In the genomic region with DNA sequence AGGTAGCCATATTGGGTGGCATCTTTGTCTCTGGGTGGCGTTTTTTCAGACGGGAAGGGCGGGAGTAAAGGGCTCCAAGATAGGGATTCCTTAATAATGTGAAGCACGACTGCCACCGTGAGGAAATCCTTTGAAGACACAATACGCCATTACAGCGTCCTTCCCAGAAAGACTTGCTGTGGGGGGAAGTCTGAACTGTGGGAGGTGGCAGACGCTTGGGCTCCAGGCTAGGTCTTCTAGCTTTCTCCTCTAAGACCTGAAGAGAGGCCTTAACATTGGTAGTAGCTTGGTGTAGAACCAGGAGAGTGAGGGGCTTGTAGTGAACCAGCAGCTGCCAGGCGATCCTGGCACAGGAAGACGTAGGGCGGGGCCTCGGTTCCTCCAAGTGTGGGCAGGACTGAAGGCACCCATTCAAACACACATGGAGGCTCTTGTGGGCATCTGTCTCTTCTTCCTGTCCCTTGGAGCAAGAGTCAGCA, we compare ENCODE assay signal across 9 cellular contexts.
DNase-seq lines count a peak whose midpoint lies in the region; ATAC-seq and TF ChIP-seq lines count a peak whose summit lies in the region.
"Had no signal": no experiment of that assay in that cellular context is flagged by ENCODE, and none has a peak within 500 bp of the region (broad histone marks: within the 10 kb centered on the region; RNA-seq: fewer than 3 reads in every experiment).

No MANE protein-coding gene starts in this region.

- H3K23ac ChIP-seq in neuronal stem cell (ENCODE audit: low read depth, low read length, poor library complexity) = no peak overlapping the region

- no peak overlapping the region for H2BK12ac ChIP-seq in neuronal stem cell (ENCODE audit: low read length)

- H3K27ac Mint-ChIP-seq in endothelial cell (ENCODE audit: unreplicated experiment) = no peak overlapping the region

- no peak overlapping the region for H4K8ac ChIP-seq in neuronal stem cell (ENCODE audit: low read depth, low read length)

- peak overlapping the region; percentile 69 to 82 for H3K27ac ChIP-seq in ascending aorta
- H3K27ac ChIP-seq in neuronal stem cell (replicated peaks; ENCODE audit: low read length) = no peak overlapping the region

- H2BK120ac ChIP-seq in neuronal stem cell (ENCODE audit: low read depth, low read length) = no peak overlapping the region

- H3K9me3 Mint-ChIP-seq in endothelial cell (ENCODE audit: unreplicated experiment) = no peaks in the 10 kb centered on the region

- H3K4me1 Mint-ChIP-seq in endothelial cell (ENCODE audit: unreplicated experiment) = no peaks in the 10 kb centered on the region

- ATAC-seq in HG02840 (IDR thresholded peaks at IDR 0.05; ENCODE audit: low FRiP score, unreplicated experiment) = peak; percentile 65

- peaks cover 22% of the 10 kb centered on the region for H3K36me3 Mint-ChIP-seq in endothelial cell (ENCODE audit: low read depth, unreplicated experiment)

- H3K79me1 ChIP-seq in neuronal stem cell (ENCODE audit: low read depth, low read length) = no peaks in the 10 kb centered on the region

- H3K4me3 ChIP-seq in GM08714 (ENCODE audit: low read length) (peak overlapping the region; percentile 58; the same call in 1 of the 2 replicates), ascending aorta (peak overlapping the region; percentile 48 to 65), neuronal stem cell (ENCODE audit: low read length in 2 of 2) (peak overlapping the region in 1 of 2 donors; percentile 49), H7 (ENCODE audit: insufficient read depth, low read depth, low read length) (no peak overlapping the region)

- DNase-seq in ascending aorta (ENCODE audit: low spot score in 2 of 2) (peak; percentile 52 to 91), neuronal stem cell (ENCODE audit: low spot score) (no peak), endothelial cell (ENCODE audit: low spot score) (no peak), NCI-H1436 (lab: John Stamatoyannopoulos, UW) (no peak), H7 (no peak)
- no peak for DNase-seq in NK-92 treated with Interleukin-12 subunit alpha and Interleukin-12 subunit beta, amount 100 ng/mL, for 24 hours (lab: John Stamatoyannopoulos, UW)
- DNase-seq: NCI-H1436 treated with DMSO at 0.1 percent for 48 hours had no signal

- WGBS in neuronal stem cell (ENCODE audit: extremely low coverage in 2 of 2, insufficient read length in 2 of 2, insufficient replicate concordance in 1 of 2), 2 donors = no CpG with 5 or more reads among the region's 12 CpGs

- no peaks in the 10 kb centered on the region for H3K36me3 ChIP-seq in ascending aorta
- H3K36me3 ChIP-seq in neuronal stem cell (replicated peaks in 1 of 2; ENCODE audit: control insufficient read depth in 2 of 2, insufficient read depth in 2 of 2, low read length in 2 of 2) = peaks cover 16 to 64% of the 10 kb centered on the region in 2 donors
- H3K36me3 ChIP-seq in H7 (replicated peaks; ENCODE audit: control insufficient read depth, insufficient read depth, low read length) = peaks cover 27% of the 10 kb centered on the region

- no peaks in the 10 kb centered on the region for H3K4me1 ChIP-seq in ascending aorta
- no peaks in the 10 kb centered on the region for H3K4me1 ChIP-seq in neuronal stem cell (ENCODE audit: control insufficient read depth in 2 of 2, insufficient read depth in 1 of 2, low read depth in 1 of 2, low read length in 2 of 2)

- peak overlapping the region; percentile 89 for H2AFZ ChIP-seq in neuronal stem cell (ENCODE audit: low read length)

- no peak overlapping the region for H2BK5ac ChIP-seq in neuronal stem cell (ENCODE audit: low read length)

- H2AK5ac ChIP-seq in neuronal stem cell (ENCODE audit: low read depth, low read length) = no peak overlapping the region

- H3K9me3 ChIP-seq in ascending aorta = no peaks in the 10 kb centered on the region
- H3K9me3 ChIP-seq in neuronal stem cell (replicated peaks in 1 of 2; ENCODE audit: control insufficient read depth in 2 of 2, insufficient read depth in 1 of 2, low read depth in 1 of 2, low read length in 2 of 2) = peaks cover 2 to 9% of the 10 kb centered on the region in 2 donors

- H3K4ac ChIP-seq in neuronal stem cell (ENCODE audit: low read length) = no peak overlapping the region

- H3K27me3 Mint-ChIP-seq in endothelial cell (ENCODE audit: unreplicated experiment) = peaks cover 2% of the 10 kb centered on the region

- peak; percentile 31 to 46 (median 38) for TF ChIP-seq CTCF in ascending aorta (IDR thresholded peaks at IDR 0.05)
- no peak for TF ChIP-seq CTCF in endothelial cell (IDR thresholded peaks at IDR 0.05; ENCODE audit: unreplicated experiment)

- H2BK15ac ChIP-seq in neuronal stem cell (ENCODE audit: low read length) = no peak overlapping the region

- no peak overlapping the region for H3K9ac ChIP-seq in neuronal stem cell (ENCODE audit: low read depth, low read length, poor library complexity)

- no peak overlapping the region for H3K4me2 ChIP-seq in neuronal stem cell (ENCODE audit: insufficient read depth, low read length, poor library complexity, severe bottlenecking)

- no peak overlapping the region for H3K18ac ChIP-seq in neuronal stem cell (ENCODE audit: low read length)

- H4K91ac ChIP-seq in neuronal stem cell (ENCODE audit: low read depth, low read length, poor library complexity) = no peak overlapping the region

- no peak overlapping the region for H3K14ac ChIP-seq in neuronal stem cell (ENCODE audit: low read length)

- H3K4me3 Mint-ChIP-seq in endothelial cell (ENCODE audit: unreplicated experiment) = no peak overlapping the region

- intact Hi-C loops in ascending aorta (cut with DNase I) = loop anchor here (2.0 kb wide), 3 partner anchors 22 to 52 kb away; no protein-coding TSS in a partner anchor

- H3K27me3 ChIP-seq in ascending aorta = no peaks in the 10 kb centered on the region
- no peaks in the 10 kb centered on the region for H3K27me3 ChIP-seq in neuronal stem cell (ENCODE audit: control insufficient read depth in 3 of 3, insufficient read depth in 3 of 3, low read depth in 1 of 3, low read length in 3 of 3)
- H3K27me3 ChIP-seq in H7 (ENCODE audit: control insufficient read depth, insufficient read depth, low read length) = no peaks in the 10 kb centered on the region

Comparison
In these comparisons a context has a peak if more than half of its experiments do, and no peak if none do; other contexts are left out.
1. DNase-seq: peak in ascending aorta (2 of 2); none in neuronal stem cell (single experiment), endothelial cell (single experiment), NCI-H1436 (single experiment), NK-92 treated with Interleukin-12 subunit alpha and Interleukin-12 subunit beta, amount 100 ng/mL, for 24 hours (single experiment) and H7 (single experiment).